8 cellular contexts compared by ENCODE assay signal in the genomic region with DNA sequence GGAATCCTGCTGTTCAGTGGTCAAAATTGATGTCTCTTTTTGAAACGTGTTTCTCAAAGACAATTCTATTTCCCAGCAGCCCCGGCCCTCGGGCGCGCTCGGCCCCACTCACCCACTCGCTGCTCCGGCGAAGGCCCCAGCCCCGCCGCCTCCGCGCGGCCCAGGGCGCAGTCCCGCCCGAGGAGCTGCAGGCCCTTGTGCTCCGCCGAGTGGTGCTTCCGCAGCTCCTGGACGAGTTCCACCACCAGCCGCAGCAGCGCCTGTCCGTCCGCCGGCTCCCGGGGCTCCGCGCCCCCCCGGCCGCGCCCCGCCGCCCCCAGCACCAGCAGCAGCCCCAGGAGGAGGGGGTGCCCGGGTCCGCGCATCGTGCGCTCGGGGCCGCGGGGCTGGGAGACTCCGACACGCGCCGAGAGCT. TPM values are rescaled to one million over a fixed set of nuclear protein-coding genes. Genes with fewer than 3 reads are reported as not detected.
DNase-seq lines count a peak whose midpoint lies in the region; ATAC-seq and TF ChIP-seq lines count a peak whose summit lies in the region.

No MANE protein-coding gene starts in this region.

- H3K4me1 ChIP-seq in HUES48 (ENCODE audit: control insufficient read depth, insufficient read depth, low read length) (peaks cover 40% of the 10 kb centered on the region), ectodermal cell (ENCODE audit: control insufficient read depth, insufficient read depth, low read length) (peaks cover 28% of the 10 kb centered on the region), mesodermal cell (ENCODE audit: control insufficient read depth, insufficient read depth, low read length, poor library complexity, severe bottlenecking) (peaks cover 17% of the 10 kb centered on the region)

- H3K27ac Mint-ChIP-seq in CD14-positive monocyte, result no peak overlapping the region

- no peak overlapping the region for H3K27ac ChIP-seq in HUES48 (ENCODE audit: low read depth, low read length)
- H3K27ac ChIP-seq in ectodermal cell (ENCODE audit: insufficient read depth, low read depth, low read length, poor library complexity, severe bottlenecking), result no peak overlapping the region
- no peak overlapping the region for H3K27ac ChIP-seq in mesodermal cell (ENCODE audit: low read depth, low read length, severe bottlenecking)

- H3K27me3 Mint-ChIP-seq in CD14-positive monocyte (ENCODE audit: low read depth in 3 of 3), result peaks cover 40 to 65% (median 40%) of the 10 kb centered on the region in 3 donors

- intact Hi-C loops in CD14-positive monocyte (cut with micrococcal nuclease), result loop anchor here in 1 of 2 donors (5.0 kb wide), 1 partner anchor 180 kb away; no protein-coding TSS in a partner anchor

- H3K9me3 ChIP-seq in HUES48 (ENCODE audit: control insufficient read depth, insufficient read depth, low read length) (no peaks in the 10 kb centered on the region), ectodermal cell (ENCODE audit: control insufficient read depth, low read length) (no peaks in the 10 kb centered on the region), mesodermal cell (ENCODE audit: control insufficient read depth, low read length) (no peaks in the 10 kb centered on the region)

- peak overlapping the region in 1 of 2 donors; percentile 70 for H3K4me3 Mint-ChIP-seq in CD14-positive monocyte

- H3K27me3 ChIP-seq in HUES48 (ENCODE audit: control insufficient read depth, insufficient read depth, low read length) (peaks cover 69% of the 10 kb centered on the region), ectodermal cell (ENCODE audit: control insufficient read depth, insufficient read depth, low read length, poor library complexity, severe bottlenecking) (peaks cover 71% of the 10 kb centered on the region)

- peaks cover 5 to 10% of the 10 kb centered on the region in 2 donors for H3K36me3 Mint-ChIP-seq in CD14-positive monocyte

- DNase-seq in AG10803 (ENCODE audit: low read depth) (peak; percentile 25), UCSD-AML1 (lab: John Stamatoyannopoulos, UW; ENCODE audit: unreplicated experiment) (no peak), NCI-H2196 (lab: John Stamatoyannopoulos, UW; ENCODE audit: unreplicated experiment) (no peak), CD14-positive monocyte (ENCODE audit: low spot score) (no peak)

- ATAC-seq in GM19452 (IDR thresholded peaks at IDR 0.05; ENCODE audit: unreplicated experiment), result no peak

- H3K4me3 ChIP-seq in AG10803 (ENCODE audit: low read length) (no peak overlapping the region), HUES48 (ENCODE audit: low read depth, low read length) (peak overlapping the region; percentile 56), ectodermal cell (ENCODE audit: insufficient read depth, low read depth, low read length) (peak overlapping the region; percentile 28), mesodermal cell (ENCODE audit: extremely low read depth, insufficient read depth, low read length, poor library complexity, severe bottlenecking) (peak overlapping the region; percentile 25)

- peaks cover 3% of the 10 kb centered on the region; the same call in 1 of the 2 replicates for H3K36me3 ChIP-seq in HUES48 (ENCODE audit: control insufficient read depth, insufficient read depth, low read length)
- no peaks in the 10 kb centered on the region for H3K36me3 ChIP-seq in ectodermal cell (ENCODE audit: control insufficient read depth, insufficient read depth, low read length)
- H3K36me3 ChIP-seq in mesodermal cell (ENCODE audit: control insufficient read depth, insufficient read depth, low read length), result peaks cover 3% of the 10 kb centered on the region

- WGBS in ectodermal cell, 2 experiments, result 0 to 1% methylated on average over 44 to 46 of the region's 46 CpGs
- 1 to 2% methylated on average over 15 to 29 of the region's 46 CpGs for WGBS in mesodermal cell (ENCODE audit: insufficient coverage in 2 of 2), 2 experiments

- peaks cover 0 to 5% (median 0%) of the 10 kb centered on the region in 7 donors for H3K9me3 Mint-ChIP-seq in CD14-positive monocyte

- H3K9ac ChIP-seq in HUES48 (ENCODE audit: low read depth, low read length), result no peak overlapping the region

- no peak for TF ChIP-seq CTCF in AG10803 (conservative IDR thresholded peaks at IDR 0.05; ENCODE audit: low read length)
- TF ChIP-seq CTCF in CD14-positive monocyte (IDR thresholded peaks at IDR 0.05), result no peak

- peaks cover 8% of the 10 kb centered on the region for H3K4me1 Mint-ChIP-seq in CD14-positive monocyte

RNA-seq across cellular contexts. Expression of a gene that starts 0.4 kb away (rescaled TPM):
- 0.98 TPM for polyA plus RNA-seq in ectodermal cell (2013, experiment 1 of 4)
- 0.84 TPM for polyA plus RNA-seq in ectodermal cell (2013, experiment 2 of 4)
- polyA plus RNA-seq in ectodermal cell (2013, experiment 3 of 4), result 0.75 TPM
- 0.57 TPM for polyA plus RNA-seq in ectodermal cell (2013, experiment 4 of 4)
- 0.66 TPM for polyA plus RNA-seq in mesodermal cell (2013, experiment 1 of 2)
- 1.0 TPM for polyA plus RNA-seq in mesodermal cell (2013, experiment 2 of 2)
- polyA plus RNA-seq in CD14-positive monocyte, result not detected

RNA-seq across cellular contexts. Expression of a gene that starts 22.7 kb away (rescaled TPM):
- 175 TPM for polyA plus RNA-seq in ectodermal cell (2013, experiment 1 of 4)
- 183 TPM for polyA plus RNA-seq in ectodermal cell (2013, experiment 2 of 4)
- polyA plus RNA-seq in ectodermal cell (2013, experiment 3 of 4), result 170 TPM
- 180 TPM for polyA plus RNA-seq in ectodermal cell (2013, experiment 4 of 4)
- 127 TPM for polyA plus RNA-seq in mesodermal cell (2013, experiment 1 of 2)
- 126 TPM for polyA plus RNA-seq in mesodermal cell (2013, experiment 2 of 2)
- 10 to 100 TPM; 73.2 to 77.0 TPM for polyA plus RNA-seq in CD14-positive monocyte

RNA-seq across cellular contexts. Expression of a gene that starts 23.6 kb away (rescaled TPM):
- 28.9 TPM for polyA plus RNA-seq in ectodermal cell (2013, experiment 1 of 4)
- polyA plus RNA-seq in ectodermal cell (2013, experiment 2 of 4), result 28.7 TPM
- polyA plus RNA-seq in ectodermal cell (2013, experiment 3 of 4), result 30.9 TPM
- polyA plus RNA-seq in ectodermal cell (2013, experiment 4 of 4), result 30.9 TPM
- polyA plus RNA-seq in mesodermal cell (2013, experiment 1 of 2), result 19.6 TPM
- 22.7 TPM for polyA plus RNA-seq in mesodermal cell (2013, experiment 2 of 2)
- 1 to 10 TPM; 2.4 to 4.0 TPM for polyA plus RNA-seq in CD14-positive monocyte
